Comparison of ENCODE assay signal across 29 cellular contexts in genomic region chr3:29137601-29138000, GRCh38.
DNase-seq lines count a peak whose midpoint lies in the region; ATAC-seq, FAIRE-seq and TF ChIP-seq lines count a peak whose summit lies in the region.
"Had no signal": no experiment of that assay in that cellular context is flagged by ENCODE, and none has a peak within 500 bp of the region (broad histone marks: within the 10 kb centered on the region; RNA-seq: fewer than 3 reads in every experiment).

No MANE protein-coding gene starts in this region.

- H3K36me3 Mint-ChIP-seq in immature natural killer cell = no peaks in the 10 kb centered on the region
- H3K36me3 Mint-ChIP-seq: activated naive CD4-positive, alpha-beta T cell treated with anti-CD3 and anti-CD28 coated beads, Interleukin-2, amount 10 ng/mL, durations not matched to agents 7 days and 5 days; CD4-positive, CD25-positive, alpha-beta regulatory T cell; mesothelial cell of epicardium; naive B cell had no signal

- FAIRE-seq in bronchial epithelial cell (lab: Jason Lieb, UNC) = peak; percentile 23
- FAIRE-seq: GM12878 had no signal

- H3K9me3 Mint-ChIP-seq in immature natural killer cell = peaks cover 0 to 6% (median 2%) of the 10 kb centered on the region in 6 donors
- H3K9me3 Mint-ChIP-seq: activated naive CD4-positive, alpha-beta T cell treated with anti-CD3 and anti-CD28 coated beads, Interleukin-2, amount 10 ng/mL, durations not matched to agents 7 days and 5 days; mesothelial cell of epicardium; naive B cell; T-helper 2 cell treated with Interferon-gamma antibody and Interleukin-4, amounts not matched to agents 5 μg/mL and 100 μg/mL, for 36 hours had no signal

- DNase-seq in activated CD4-positive, CD25-positive, alpha-beta regulatory T cell (lab: John Stamatoyannopoulos, UW) = no peak
- peak; percentile 6 to 12 (median 7) for DNase-seq in stimulated activated CD4-positive, alpha-beta T cell treated with anti-CD3 and anti-CD28 coated beads, Interleukin-12 subunit alpha, Interleukin-12 subunit beta, amount 100 ng/mL, for 48 hours (ENCODE audit: low read depth in 2 of 3, low spot score in 1 of 3)
- DNase-seq in stimulated activated CD4-positive, alpha-beta T cell treated with anti-CD3 and anti-CD28 coated beads, Interleukin-4, amount 100 ng/mL, for 24 hours = no peak
- DNase-seq in bronchial epithelial cell (ENCODE audit: low read depth) (peak; percentile 77), immature natural killer cell (no peak)
- peak; percentile 28 for DNase-seq in stimulated activated CD8-positive, alpha-beta memory T cell treated with anti-CD3 and anti-CD28 coated beads, Interleukin-4, amount 100 ng/mL, for 48 hours
- DNase-seq: activated naive CD4-positive, alpha-beta T cell treated with anti-CD3 and anti-CD28 coated beads, Interleukin-2, amount 10 ng/mL, durations not matched to agents 7 days and 5 days; aorta; caudate nucleus; CD4-positive, CD25-positive, alpha-beta regulatory T cell; cortex of kidney; EL; esophagus squamous epithelium; gastrocnemius medialis; KG1; left ventricle myocardium superior; naive B cell; NCI-H1436; NCI-H2107; NCI-H774; OCI-M1; right lobe of liver had no signal

- H3K4me3 Mint-ChIP-seq in immature natural killer cell = no peak overlapping the region
- H3K4me3 Mint-ChIP-seq: activated naive CD4-positive, alpha-beta T cell treated with anti-CD3 and anti-CD28 coated beads, Interleukin-2, amount 10 ng/mL, durations not matched to agents 7 days and 5 days; mesothelial cell of epicardium; naive B cell; T-helper 2 cell treated with Interferon-gamma antibody and Interleukin-4, amounts not matched to agents 5 μg/mL and 100 μg/mL, for 36 hours had no signal

- no peaks in the 10 kb centered on the region for H3K36me3 ChIP-seq in bronchial epithelial cell (ENCODE audit: control insufficient read depth, insufficient read depth, low read length)
- H3K36me3 ChIP-seq: esophagus squamous epithelium, gastrocnemius medialis, neutrophil, right lobe of liver had no signal

- peaks cover 0 to 6% (median 0%) of the 10 kb centered on the region in 3 donors for H3K27me3 Mint-ChIP-seq in immature natural killer cell (ENCODE audit: low read depth in 3 of 3)
- H3K27me3 Mint-ChIP-seq: activated naive CD4-positive, alpha-beta T cell treated with anti-CD3 and anti-CD28 coated beads, Interleukin-2, amount 10 ng/mL, durations not matched to agents 7 days and 5 days; CD4-positive, CD25-positive, alpha-beta regulatory T cell; naive B cell had no signal

- no peak for TF ChIP-seq CTCF in bronchial epithelial cell (IDR thresholded peaks at IDR 0.05; ENCODE audit: insufficient read depth, low read length, severe bottlenecking)

- peak; percentile 51 to 63 for ATAC-seq in activated CD4-positive, CD25-positive, alpha-beta regulatory T cell treated with anti-CD3 and anti-CD28 coated beads, Interleukin-2, amount 50 U/mL, for 24 hours
- ATAC-seq in HG03097 (IDR thresholded peaks at IDR 0.05; ENCODE audit: low FRiP score, unreplicated experiment) = no peak
- ATAC-seq: gastrocnemius medialis, GM12878, left ventricle myocardium superior, right lobe of liver, Right ventricle myocardium inferior had no signal

- H3K4me3 ChIP-seq in bronchial epithelial cell (ENCODE audit: low read depth, low read length) = no peak overlapping the region
- H3K4me3 ChIP-seq: esophagus squamous epithelium, gastrocnemius medialis, GM12878, right lobe of liver had no signal

- no peaks in the 10 kb centered on the region for H3K27me3 ChIP-seq in bronchial epithelial cell (ENCODE audit: control insufficient read depth, insufficient read depth, low read length)
- H3K27me3 ChIP-seq: esophagus squamous epithelium, gastrocnemius medialis, neutrophil, right lobe of liver had no signal

- H3K4me1 Mint-ChIP-seq in immature natural killer cell = no peaks in the 10 kb centered on the region
- H3K4me1 Mint-ChIP-seq: activated naive CD4-positive, alpha-beta T cell treated with anti-CD3 and anti-CD28 coated beads, Interleukin-2, amount 10 ng/mL, durations not matched to agents 7 days and 5 days; naive B cell had no signal

- H3K27ac Mint-ChIP-seq in immature natural killer cell = no peak overlapping the region
- H3K27ac Mint-ChIP-seq: activated naive CD4-positive, alpha-beta T cell treated with anti-CD3 and anti-CD28 coated beads, Interleukin-2, amount 10 ng/mL, durations not matched to agents 7 days and 5 days; CD4-positive, CD25-positive, alpha-beta regulatory T cell; mesothelial cell of epicardium; naive B cell; T-helper 2 cell treated with Interferon-gamma antibody and Interleukin-4, amounts not matched to agents 5 μg/mL and 100 μg/mL, for 36 hours had no signal

Comparison
In these comparisons a context has a peak if more than half of its experiments do, and no peak if none do; other contexts are left out.
1. DNase-seq: peak in stimulated activated CD4-positive, alpha-beta T cell treated with anti-CD3 and anti-CD28 coated beads, Interleukin-12 subunit alpha, Interleukin-12 subunit beta, amount 100 ng/mL, for 48 hours (3 of 3), bronchial epithelial cell (single experiment) and stimulated activated CD8-positive, alpha-beta memory T cell treated with anti-CD3 and anti-CD28 coated beads, Interleukin-4, amount 100 ng/mL, for 48 hours (single experiment); none in activated CD4-positive, CD25-positive, alpha-beta regulatory T cell (0 of 4), stimulated activated CD4-positive, alpha-beta T cell treated with anti-CD3 and anti-CD28 coated beads, Interleukin-4, amount 100 ng/mL, for 24 hours (single experiment) and immature natural killer cell (0 of 3).